35 cellular contexts compared by ENCODE assay signal in the genomic region with DNA sequence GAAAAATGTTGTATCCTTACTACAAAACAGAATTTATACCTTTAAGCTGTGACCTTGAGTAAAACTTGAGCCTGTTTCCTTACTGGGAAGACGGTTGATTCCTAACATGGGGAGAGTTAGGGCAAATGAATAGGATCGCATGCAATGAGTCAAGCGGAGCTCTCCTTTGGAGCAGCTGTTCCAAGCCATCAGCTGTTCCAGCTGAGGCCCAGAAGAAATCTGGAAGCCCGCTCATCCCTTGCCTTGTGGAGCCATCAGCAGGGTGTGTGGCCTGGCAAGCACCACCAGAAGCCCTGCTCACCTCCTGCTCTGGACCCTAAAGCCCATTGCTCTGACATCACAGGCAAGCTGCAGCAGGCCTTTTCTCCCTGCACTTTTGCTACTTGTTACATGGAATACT. TPM values are rescaled to one million over a fixed set of nuclear protein-coding genes. Genes with fewer than 3 reads are reported as not detected.
"Had no signal": no experiment of that assay in that cellular context is flagged by ENCODE, and none has a peak within 500 bp of the region (broad histone marks: within the 10 kb centered on the region; RNA-seq: fewer than 3 reads in every experiment).

No MANE protein-coding gene starts in this region.

- H3K4me3 ChIP-seq: ascending aorta, cardiac muscle cell, colonic mucosa, esophagus squamous epithelium, hepatocyte, neural progenitor cell, right atrium auricular region, upper lobe of left lung, vagina had no signal

- H3K27me3 ChIP-seq: ascending aorta, cardiac muscle cell, colonic mucosa, esophagus squamous epithelium, hepatocyte, neural progenitor cell, right atrium auricular region, upper lobe of left lung, vagina had no signal

- H3K9me3 Mint-ChIP-seq: activated naive CD8-positive, alpha-beta T cell treated with anti-CD3 and anti-CD28 coated beads for 36 hours; activated T-helper 1 cell treated with anti-CD3 and anti-CD28 coated beads, Interleukin-12 subunit alpha, Interleukin-12 subunit beta, Interleukin-2, Interleukin-4 antibody, amounts not matched to agents 30 ng/mL and 10 ng/mL and 1 ng/mL, durations not matched to agents 14 hours and 24 hours and 36 hours; brain; naive thymus-derived CD8-positive, alpha-beta T cell; neural progenitor cell; stimulated activated naive CD8-positive, alpha-beta T cell treated with anti-CD3 and anti-CD28 coated beads, Interleukin-15, Interleukin-2, amounts not matched to agents 100 ng/mL and 50 ng/mL, for 24 hours had no signal

- H3K27me3 Mint-ChIP-seq: activated naive CD8-positive, alpha-beta T cell treated with anti-CD3 and anti-CD28 coated beads for 36 hours; brain; naive thymus-derived CD8-positive, alpha-beta T cell; stimulated activated naive CD8-positive, alpha-beta T cell treated with anti-CD3 and anti-CD28 coated beads, Interleukin-15, Interleukin-2, amounts not matched to agents 100 ng/mL and 50 ng/mL, for 24 hours had no signal

- H3K27ac ChIP-seq: ascending aorta, cardiac muscle cell, colonic mucosa, epithelial cell of prostate, esophagus squamous epithelium, hepatocyte, neural progenitor cell, parathyroid adenoma, right atrium auricular region, upper lobe of left lung, vagina had no signal

- FAIRE-seq: endometrium, frontal cortex, keratinocyte had no signal

- ATAC-seq: left cardiac atrium; left ventricle myocardium superior; naive thymus-derived CD8-positive, alpha-beta T cell had no signal

- H3K9me3 ChIP-seq: ascending aorta, colonic mucosa, esophagus squamous epithelium, right atrium auricular region, SK-N-SH, upper lobe of left lung, vagina had no signal

- H3K4me2 ChIP-seq: hepatocyte, neural progenitor cell, SK-N-SH had no signal

- H3K9ac ChIP-seq: neural progenitor cell, parathyroid adenoma, SK-N-SH had no signal

- DNase-seq: activated CD4-positive, alpha-beta T cell treated with anti-CD3 and anti-CD28 coated beads, Interleukin-2, amount 50 U/mL, for 1 hour; activated CD4-positive, CD25-positive, alpha-beta regulatory T cell treated with anti-CD3 and anti-CD28 coated beads, Interleukin-2, amount 50 U/mL, for 72 hours; activated effector memory CD4-positive, alpha-beta T cell treated with anti-CD3 and anti-CD28 coated beads, Interleukin-2, amount 50 U/mL, for 16 hours; activated naive CD8-positive, alpha-beta T cell treated with anti-CD3 and anti-CD28 coated beads for 36 hours; activated T-cell treated with anti-CD3 and anti-CD28 coated beads for 4 hours; cerebellar nuclear complex; colonic mucosa; effector CD8-positive, alpha-beta T cell; esophagus squamous epithelium; glutamatergic neuron; left cardiac atrium; left ventricle myocardium superior; naive thymus-derived CD8-positive, alpha-beta T cell; occipital lobe; SK-N-SH; stimulated activated CD4-positive, alpha-beta T cell treated with anti-CD3 and anti-CD28 coated beads, Interleukin-12 subunit alpha, Interleukin-12 subunit beta, amount 100 ng/mL, for 4 hours; stimulated activated CD4-positive, alpha-beta T cell treated with anti-CD3 and anti-CD28 coated beads, Interleukin-4, amount 100 ng/mL, for 1 hour; substantia nigra; SW 1271; T-helper 2 cell; upper lobe of left lung had no signal

- H3K27ac Mint-ChIP-seq: activated naive CD8-positive, alpha-beta T cell treated with anti-CD3 and anti-CD28 coated beads for 36 hours; activated T-helper 1 cell treated with anti-CD3 and anti-CD28 coated beads, Interleukin-12 subunit alpha, Interleukin-12 subunit beta, Interleukin-2, Interleukin-4 antibody, amounts not matched to agents 30 ng/mL and 10 ng/mL and 1 ng/mL, durations not matched to agents 14 hours and 24 hours and 36 hours; neural progenitor cell; stimulated activated naive CD8-positive, alpha-beta T cell treated with anti-CD3 and anti-CD28 coated beads, Interleukin-15, Interleukin-2, amounts not matched to agents 100 ng/mL and 50 ng/mL, for 24 hours had no signal

- H3K4me1 ChIP-seq: ascending aorta, colonic mucosa, right atrium auricular region had no signal

- H3K4me3 Mint-ChIP-seq: activated naive CD8-positive, alpha-beta T cell treated with anti-CD3 and anti-CD28 coated beads for 36 hours; activated T-helper 1 cell treated with anti-CD3 and anti-CD28 coated beads, Interleukin-12 subunit alpha, Interleukin-12 subunit beta, Interleukin-2, Interleukin-4 antibody, amounts not matched to agents 30 ng/mL and 10 ng/mL and 1 ng/mL, durations not matched to agents 14 hours and 24 hours and 36 hours; brain; naive thymus-derived CD8-positive, alpha-beta T cell; neural progenitor cell; stimulated activated naive CD8-positive, alpha-beta T cell treated with anti-CD3 and anti-CD28 coated beads, Interleukin-15, Interleukin-2, amounts not matched to agents 100 ng/mL and 50 ng/mL, for 24 hours had no signal

- H2AFZ ChIP-seq: hepatocyte, neural progenitor cell, parathyroid adenoma had no signal

- H3K36me3 ChIP-seq: neural progenitor cell had no signal

RNA-seq across cellular contexts. Expression of a gene that starts 34.9 kb away (rescaled TPM):
- total RNA-seq: ascending aorta had no signal
